1 cellular context compared by ENCODE assay signal in genomic region chr1:211521102-211521815, GRCh38.
TF ChIP-seq lines count a peak whose summit lies in the region.

No MANE protein-coding gene starts in this region.

TF ChIP-seq in HepG2, 621 proteins besides CTCF, POLR2A, EP300 and RAD21 (continued from another document and continues in another):
- TF ChIP-seq, protein P1, sequence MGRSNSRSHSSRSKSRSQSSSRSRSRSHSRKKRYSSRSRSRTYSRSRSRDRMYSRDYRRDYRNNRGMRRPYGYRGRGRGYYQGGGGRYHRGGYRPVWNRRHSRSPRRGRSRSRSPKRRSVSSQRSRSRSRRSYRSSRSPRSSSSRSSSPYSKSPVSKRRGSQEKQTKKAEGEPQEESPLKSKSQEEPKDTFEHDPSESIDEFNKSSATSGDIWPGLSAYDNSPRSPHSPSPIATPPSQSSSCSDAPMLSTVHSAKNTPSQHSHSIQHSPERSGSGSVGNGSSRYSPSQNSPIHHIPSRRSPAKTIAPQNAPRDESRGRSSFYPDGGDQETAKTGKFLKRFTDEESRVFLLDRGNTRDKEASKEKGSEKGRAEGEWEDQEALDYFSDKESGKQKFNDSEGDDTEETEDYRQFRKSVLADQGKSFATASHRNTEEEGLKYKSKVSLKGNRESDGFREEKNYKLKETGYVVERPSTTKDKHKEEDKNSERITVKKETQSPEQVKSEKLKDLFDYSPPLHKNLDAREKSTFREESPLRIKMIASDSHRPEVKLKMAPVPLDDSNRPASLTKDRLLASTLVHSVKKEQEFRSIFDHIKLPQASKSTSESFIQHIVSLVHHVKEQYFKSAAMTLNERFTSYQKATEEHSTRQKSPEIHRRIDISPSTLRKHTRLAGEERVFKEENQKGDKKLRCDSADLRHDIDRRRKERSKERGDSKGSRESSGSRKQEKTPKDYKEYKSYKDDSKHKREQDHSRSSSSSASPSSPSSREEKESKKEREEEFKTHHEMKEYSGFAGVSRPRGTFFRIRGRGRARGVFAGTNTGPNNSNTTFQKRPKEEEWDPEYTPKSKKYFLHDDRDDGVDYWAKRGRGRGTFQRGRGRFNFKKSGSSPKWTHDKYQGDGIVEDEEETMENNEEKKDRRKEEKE (IDR thresholded peaks at IDR 0.05) = no peak
- TF ChIP-seq ETS1 (CRISPR knock-in tag; IDR thresholded peaks at IDR 0.05) (no peak), HOMEZ (CRISPR knock-in tag; IDR thresholded peaks at IDR 0.05; ENCODE audit: low read depth) (no peak), SRSF4 (IDR thresholded peaks at IDR 0.05; ENCODE audit: low read depth, low read length, poor library complexity, severe bottlenecking) (no peak), SMC3 (IDR thresholded peaks at IDR 0.05; ENCODE audit: low read length) (no peak), ZNF205 (CRISPR knock-in tag; IDR thresholded peaks at IDR 0.05) (no peak), ZNF891 (CRISPR knock-in tag; IDR thresholded peaks at IDR 0.05) (no peak), PPARG (CRISPR knock-in tag; conservative IDR thresholded peaks at IDR 0.05) (0 out of 2 replicates have a peak, but pooled peaks have one; percentile 20), KAT7 (CRISPR knock-in tag; IDR thresholded peaks at IDR 0.05; ENCODE audit: borderline replicate concordance) (no peak), NRL (CRISPR knock-in tag; IDR thresholded peaks at IDR 0.05; ENCODE audit: borderline replicate concordance) (no peak), ZNF530 (CRISPR knock-in tag; IDR thresholded peaks at IDR 0.05; ENCODE audit: low read depth) (no peak), ZNF792 (CRISPR knock-in tag; IDR thresholded peaks at IDR 0.05) (no peak), SP2 (CRISPR knock-in tag; IDR thresholded peaks at IDR 0.05) (no peak), ZNF644 (CRISPR knock-in tag; IDR thresholded peaks at IDR 0.05; ENCODE audit: low read depth) (peak; percentile 28; the same call in 1 of the 2 replicates), CEBPB (IDR thresholded peaks at IDR 0.05; ENCODE audit: borderline replicate concordance, low read depth, low read length) (0 out of 2 replicates have a peak, but pooled peaks have one; percentile 13), DRAP1 (CRISPR knock-in tag; IDR thresholded peaks at IDR 0.05) (no peak), DPF2 (CRISPR knock-in tag; IDR thresholded peaks at IDR 0.05; ENCODE audit: borderline replicate concordance, low read depth) (peak; percentile 33; the same call in 1 of the 2 replicates), TERF1 (CRISPR knock-in tag; IDR thresholded peaks at IDR 0.05) (no peak), AHR (CRISPR knock-in tag; IDR thresholded peaks at IDR 0.05) (no peak), ZNF567 (CRISPR knock-in tag; IDR thresholded peaks at IDR 0.05; ENCODE audit: borderline replicate concordance) (no peak), RARG (CRISPR knock-in tag; IDR thresholded peaks at IDR 0.05; ENCODE audit: low read depth) (no peak), MEIS1 (CRISPR knock-in tag; IDR thresholded peaks at IDR 0.05; ENCODE audit: borderline replicate concordance) (no peak), MED1 (CRISPR knock-in tag; IDR thresholded peaks at IDR 0.05) (no peak), ZNF225 (CRISPR knock-in tag; IDR thresholded peaks at IDR 0.05) (no peak), ZNF703 (CRISPR knock-in tag; IDR thresholded peaks at IDR 0.05; ENCODE audit: borderline replicate concordance) (no peak), CAMTA2 (CRISPR knock-in tag; IDR thresholded peaks at IDR 0.05; ENCODE audit: borderline replicate concordance) (no peak), ZEB1 (IDR thresholded peaks at IDR 0.05; ENCODE audit: insufficient replicate concordance, low read depth) (peak; percentile 54), ZNF101 (CRISPR knock-in tag; IDR thresholded peaks at IDR 0.05; ENCODE audit: borderline replicate concordance, low read depth) (no peak), NCOA5 (CRISPR knock-in tag; IDR thresholded peaks at IDR 0.05) (peak; percentile 47; the same call in 1 of the 2 replicates)
- TF ChIP-seq, protein P2, sequence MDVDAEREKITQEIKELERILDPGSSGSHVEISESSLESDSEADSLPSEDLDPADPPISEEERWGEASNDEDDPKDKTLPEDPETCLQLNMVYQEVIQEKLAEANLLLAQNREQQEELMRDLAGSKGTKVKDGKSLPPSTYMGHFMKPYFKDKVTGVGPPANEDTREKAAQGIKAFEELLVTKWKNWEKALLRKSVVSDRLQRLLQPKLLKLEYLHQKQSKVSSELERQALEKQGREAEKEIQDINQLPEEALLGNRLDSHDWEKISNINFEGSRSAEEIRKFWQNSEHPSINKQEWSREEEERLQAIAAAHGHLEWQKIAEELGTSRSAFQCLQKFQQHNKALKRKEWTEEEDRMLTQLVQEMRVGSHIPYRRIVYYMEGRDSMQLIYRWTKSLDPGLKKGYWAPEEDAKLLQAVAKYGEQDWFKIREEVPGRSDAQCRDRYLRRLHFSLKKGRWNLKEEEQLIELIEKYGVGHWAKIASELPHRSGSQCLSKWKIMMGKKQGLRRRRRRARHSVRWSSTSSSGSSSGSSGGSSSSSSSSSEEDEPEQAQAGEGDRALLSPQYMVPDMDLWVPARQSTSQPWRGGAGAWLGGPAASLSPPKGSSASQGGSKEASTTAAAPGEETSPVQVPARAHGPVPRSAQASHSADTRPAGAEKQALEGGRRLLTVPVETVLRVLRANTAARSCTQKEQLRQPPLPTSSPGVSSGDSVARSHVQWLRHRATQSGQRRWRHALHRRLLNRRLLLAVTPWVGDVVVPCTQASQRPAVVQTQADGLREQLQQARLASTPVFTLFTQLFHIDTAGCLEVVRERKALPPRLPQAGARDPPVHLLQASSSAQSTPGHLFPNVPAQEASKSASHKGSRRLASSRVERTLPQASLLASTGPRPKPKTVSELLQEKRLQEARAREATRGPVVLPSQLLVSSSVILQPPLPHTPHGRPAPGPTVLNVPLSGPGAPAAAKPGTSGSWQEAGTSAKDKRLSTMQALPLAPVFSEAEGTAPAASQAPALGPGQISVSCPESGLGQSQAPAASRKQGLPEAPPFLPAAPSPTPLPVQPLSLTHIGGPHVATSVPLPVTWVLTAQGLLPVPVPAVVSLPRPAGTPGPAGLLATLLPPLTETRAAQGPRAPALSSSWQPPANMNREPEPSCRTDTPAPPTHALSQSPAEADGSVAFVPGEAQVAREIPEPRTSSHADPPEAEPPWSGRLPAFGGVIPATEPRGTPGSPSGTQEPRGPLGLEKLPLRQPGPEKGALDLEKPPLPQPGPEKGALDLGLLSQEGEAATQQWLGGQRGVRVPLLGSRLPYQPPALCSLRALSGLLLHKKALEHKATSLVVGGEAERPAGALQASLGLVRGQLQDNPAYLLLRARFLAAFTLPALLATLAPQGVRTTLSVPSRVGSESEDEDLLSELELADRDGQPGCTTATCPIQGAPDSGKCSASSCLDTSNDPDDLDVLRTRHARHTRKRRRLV (CRISPR knock-in tag; IDR thresholded peaks at IDR 0.05) = no peak
- TF ChIP-seq, protein P3, sequence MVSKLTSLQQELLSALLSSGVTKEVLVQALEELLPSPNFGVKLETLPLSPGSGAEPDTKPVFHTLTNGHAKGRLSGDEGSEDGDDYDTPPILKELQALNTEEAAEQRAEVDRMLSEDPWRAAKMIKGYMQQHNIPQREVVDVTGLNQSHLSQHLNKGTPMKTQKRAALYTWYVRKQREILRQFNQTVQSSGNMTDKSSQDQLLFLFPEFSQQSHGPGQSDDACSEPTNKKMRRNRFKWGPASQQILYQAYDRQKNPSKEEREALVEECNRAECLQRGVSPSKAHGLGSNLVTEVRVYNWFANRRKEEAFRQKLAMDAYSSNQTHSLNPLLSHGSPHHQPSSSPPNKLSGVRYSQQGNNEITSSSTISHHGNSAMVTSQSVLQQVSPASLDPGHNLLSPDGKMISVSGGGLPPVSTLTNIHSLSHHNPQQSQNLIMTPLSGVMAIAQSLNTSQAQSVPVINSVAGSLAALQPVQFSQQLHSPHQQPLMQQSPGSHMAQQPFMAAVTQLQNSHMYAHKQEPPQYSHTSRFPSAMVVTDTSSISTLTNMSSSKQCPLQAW (CRISPR knock-in tag; IDR thresholded peaks at IDR 0.05) = no peak
- TF ChIP-seq, protein P4, sequence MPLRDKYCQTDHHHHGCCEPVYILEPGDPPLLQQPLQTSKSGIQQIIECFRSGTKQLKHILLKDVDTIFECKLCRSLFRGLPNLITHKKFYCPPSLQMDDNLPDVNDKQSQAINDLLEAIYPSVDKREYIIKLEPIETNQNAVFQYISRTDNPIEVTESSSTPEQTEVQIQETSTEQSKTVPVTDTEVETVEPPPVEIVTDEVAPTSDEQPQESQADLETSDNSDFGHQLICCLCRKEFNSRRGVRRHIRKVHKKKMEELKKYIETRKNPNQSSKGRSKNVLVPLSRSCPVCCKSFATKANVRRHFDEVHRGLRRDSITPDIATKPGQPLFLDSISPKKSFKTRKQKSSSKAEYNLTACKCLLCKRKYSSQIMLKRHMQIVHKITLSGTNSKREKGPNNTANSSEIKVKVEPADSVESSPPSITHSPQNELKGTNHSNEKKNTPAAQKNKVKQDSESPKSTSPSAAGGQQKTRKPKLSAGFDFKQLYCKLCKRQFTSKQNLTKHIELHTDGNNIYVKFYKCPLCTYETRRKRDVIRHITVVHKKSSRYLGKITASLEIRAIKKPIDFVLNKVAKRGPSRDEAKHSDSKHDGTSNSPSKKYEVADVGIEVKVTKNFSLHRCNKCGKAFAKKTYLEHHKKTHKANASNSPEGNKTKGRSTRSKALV (CRISPR knock-in tag; IDR thresholded peaks at IDR 0.05) = no peak
- TF ChIP-seq, protein P5, sequence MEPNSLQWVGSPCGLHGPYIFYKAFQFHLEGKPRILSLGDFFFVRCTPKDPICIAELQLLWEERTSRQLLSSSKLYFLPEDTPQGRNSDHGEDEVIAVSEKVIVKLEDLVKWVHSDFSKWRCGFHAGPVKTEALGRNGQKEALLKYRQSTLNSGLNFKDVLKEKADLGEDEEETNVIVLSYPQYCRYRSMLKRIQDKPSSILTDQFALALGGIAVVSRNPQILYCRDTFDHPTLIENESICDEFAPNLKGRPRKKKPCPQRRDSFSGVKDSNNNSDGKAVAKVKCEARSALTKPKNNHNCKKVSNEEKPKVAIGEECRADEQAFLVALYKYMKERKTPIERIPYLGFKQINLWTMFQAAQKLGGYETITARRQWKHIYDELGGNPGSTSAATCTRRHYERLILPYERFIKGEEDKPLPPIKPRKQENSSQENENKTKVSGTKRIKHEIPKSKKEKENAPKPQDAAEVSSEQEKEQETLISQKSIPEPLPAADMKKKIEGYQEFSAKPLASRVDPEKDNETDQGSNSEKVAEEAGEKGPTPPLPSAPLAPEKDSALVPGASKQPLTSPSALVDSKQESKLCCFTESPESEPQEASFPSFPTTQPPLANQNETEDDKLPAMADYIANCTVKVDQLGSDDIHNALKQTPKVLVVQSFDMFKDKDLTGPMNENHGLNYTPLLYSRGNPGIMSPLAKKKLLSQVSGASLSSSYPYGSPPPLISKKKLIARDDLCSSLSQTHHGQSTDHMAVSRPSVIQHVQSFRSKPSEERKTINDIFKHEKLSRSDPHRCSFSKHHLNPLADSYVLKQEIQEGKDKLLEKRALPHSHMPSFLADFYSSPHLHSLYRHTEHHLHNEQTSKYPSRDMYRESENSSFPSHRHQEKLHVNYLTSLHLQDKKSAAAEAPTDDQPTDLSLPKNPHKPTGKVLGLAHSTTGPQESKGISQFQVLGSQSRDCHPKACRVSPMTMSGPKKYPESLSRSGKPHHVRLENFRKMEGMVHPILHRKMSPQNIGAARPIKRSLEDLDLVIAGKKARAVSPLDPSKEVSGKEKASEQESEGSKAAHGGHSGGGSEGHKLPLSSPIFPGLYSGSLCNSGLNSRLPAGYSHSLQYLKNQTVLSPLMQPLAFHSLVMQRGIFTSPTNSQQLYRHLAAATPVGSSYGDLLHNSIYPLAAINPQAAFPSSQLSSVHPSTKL (CRISPR knock-in tag; IDR thresholded peaks at IDR 0.05) = peak; percentile 73; the same call in 1 of the 2 replicates
- TF ChIP-seq, protein P6, sequence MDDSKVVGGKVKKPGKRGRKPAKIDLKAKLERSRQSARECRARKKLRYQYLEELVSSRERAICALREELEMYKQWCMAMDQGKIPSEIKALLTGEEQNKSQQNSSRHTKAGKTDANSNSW (CRISPR knock-in tag; IDR thresholded peaks at IDR 0.05; ENCODE audit: borderline replicate concordance) = no peak
- TF ChIP-seq, protein P7, sequence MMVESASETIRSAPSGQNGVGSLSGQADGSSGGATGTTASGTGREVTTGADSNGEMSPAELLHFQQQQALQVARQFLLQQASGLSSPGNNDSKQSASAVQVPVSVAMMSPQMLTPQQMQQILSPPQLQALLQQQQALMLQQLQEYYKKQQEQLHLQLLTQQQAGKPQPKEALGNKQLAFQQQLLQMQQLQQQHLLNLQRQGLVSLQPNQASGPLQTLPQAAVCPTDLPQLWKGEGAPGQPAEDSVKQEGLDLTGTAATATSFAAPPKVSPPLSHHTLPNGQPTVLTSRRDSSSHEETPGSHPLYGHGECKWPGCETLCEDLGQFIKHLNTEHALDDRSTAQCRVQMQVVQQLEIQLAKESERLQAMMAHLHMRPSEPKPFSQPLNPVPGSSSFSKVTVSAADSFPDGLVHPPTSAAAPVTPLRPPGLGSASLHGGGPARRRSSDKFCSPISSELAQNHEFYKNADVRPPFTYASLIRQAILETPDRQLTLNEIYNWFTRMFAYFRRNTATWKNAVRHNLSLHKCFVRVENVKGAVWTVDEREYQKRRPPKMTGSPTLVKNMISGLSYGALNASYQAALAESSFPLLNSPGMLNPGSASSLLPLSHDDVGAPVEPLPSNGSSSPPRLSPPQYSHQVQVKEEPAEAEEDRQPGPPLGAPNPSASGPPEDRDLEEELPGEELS (CRISPR knock-in tag; IDR thresholded peaks at IDR 0.05) = peak; percentile 67; the same call in 1 of the 2 replicates
